Comparison of ENCODE assay signal across 22 cellular contexts in the genomic region with DNA sequence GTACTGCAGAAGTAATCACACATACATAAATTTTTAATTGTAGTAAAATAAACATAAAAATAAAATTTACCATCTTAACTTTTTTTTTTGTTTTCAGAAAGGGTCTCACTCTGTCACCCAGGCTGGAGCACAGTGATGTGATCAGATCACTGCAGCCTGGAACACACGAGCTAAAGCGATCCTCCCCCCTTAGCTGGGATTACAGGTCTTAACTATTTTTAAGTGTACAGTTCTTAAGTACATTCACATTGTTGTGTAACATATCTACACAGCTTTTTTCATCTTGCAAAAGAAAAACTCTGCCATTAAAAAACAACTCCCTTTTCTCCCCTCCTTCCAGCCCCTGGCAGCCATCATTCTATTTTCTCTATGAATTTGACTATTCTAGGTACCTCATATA.
"Had no signal": no experiment of that assay in that cellular context is flagged by ENCODE, and none has a peak within 500 bp of the region (broad histone marks: within the 10 kb centered on the region; RNA-seq: fewer than 3 reads in every experiment).

No MANE protein-coding gene starts in this region.

- H3K27me3 ChIP-seq: colonic mucosa, ovary, right lobe of liver, stomach had no signal

- H3K27me3 Mint-ChIP-seq: activated CD8-positive, alpha-beta memory T cell treated with anti-CD3 and anti-CD28 coated beads, Interleukin-2, amount 10 ng/mL, durations not matched to agents 7 days and 5 days; activated naive CD8-positive, alpha-beta T cell treated with anti-CD3 and anti-CD28 coated beads for 36 hours; brain; memory B cell; T-cell had no signal

- H3K9me3 ChIP-seq: colonic mucosa, ovary, right lobe of liver had no signal

- H3K36me3 ChIP-seq: colonic mucosa, ovary had no signal

- H3K27ac Mint-ChIP-seq: activated naive CD8-positive, alpha-beta T cell treated with anti-CD3 and anti-CD28 coated beads for 36 hours; memory B cell had no signal

- H3K4me3 ChIP-seq: colonic mucosa, ovary, right lobe of liver, stomach had no signal

- H3K27ac ChIP-seq: colonic mucosa, ovary, right lobe of liver had no signal

- H3K4me1 ChIP-seq: colonic mucosa, right lobe of liver had no signal

- ATAC-seq: activated CD8-positive, alpha-beta memory T cell treated with anti-CD3 and anti-CD28 coated beads, Interleukin-2, amount 10 ng/mL, durations not matched to agents 7 days and 5 days; right lobe of liver; T-cell had no signal

- DNase-seq: activated CD4-positive, alpha-beta T cell treated with anti-CD3 and anti-CD28 coated beads for 1 hour; activated CD4-positive, alpha-beta T cell treated with anti-CD3 and anti-CD28 coated beads, Interleukin-2, amount 50 U/mL, for 48 hours; activated CD8-positive, alpha-beta memory T cell treated with anti-CD3 and anti-CD28 coated beads, Interleukin-2, amount 10 ng/mL, durations not matched to agents 7 days and 5 days; activated effector memory CD4-positive, alpha-beta T cell treated with anti-CD3 and anti-CD28 coated beads, Interleukin-2, amount 50 U/mL, for 16 hours; activated naive CD8-positive, alpha-beta T cell treated with anti-CD3 and anti-CD28 coated beads for 36 hours; activated T-cell treated with anti-CD3 and anti-CD28 coated beads, Interleukin-2, amount 50 U/mL, for 1 hour; anterior cingulate cortex; central memory CD4-positive, alpha-beta T cell; colonic mucosa; erythroblast; ovary; right lobe of liver; SK-N-SH; small intestine; stimulated activated CD4-positive, alpha-beta T cell treated with anti-CD3 and anti-CD28 coated beads, Interleukin-15, amount 100 ng/mL, for 24 hours; stimulated activated CD4-positive, alpha-beta T cell treated with anti-CD3 and anti-CD28 coated beads, Interleukin-4, amount 100 ng/mL, for 1 hour; stomach; T-cell; T1000; trophoblast cell had no signal

- H3K4me3 Mint-ChIP-seq: activated CD8-positive, alpha-beta memory T cell treated with anti-CD3 and anti-CD28 coated beads, Interleukin-2, amount 10 ng/mL, durations not matched to agents 7 days and 5 days; activated naive CD8-positive, alpha-beta T cell treated with anti-CD3 and anti-CD28 coated beads for 36 hours; brain; memory B cell; T-cell had no signal
